Comparison of ENCODE assay signal across 13 cellular contexts in the genomic region with DNA sequence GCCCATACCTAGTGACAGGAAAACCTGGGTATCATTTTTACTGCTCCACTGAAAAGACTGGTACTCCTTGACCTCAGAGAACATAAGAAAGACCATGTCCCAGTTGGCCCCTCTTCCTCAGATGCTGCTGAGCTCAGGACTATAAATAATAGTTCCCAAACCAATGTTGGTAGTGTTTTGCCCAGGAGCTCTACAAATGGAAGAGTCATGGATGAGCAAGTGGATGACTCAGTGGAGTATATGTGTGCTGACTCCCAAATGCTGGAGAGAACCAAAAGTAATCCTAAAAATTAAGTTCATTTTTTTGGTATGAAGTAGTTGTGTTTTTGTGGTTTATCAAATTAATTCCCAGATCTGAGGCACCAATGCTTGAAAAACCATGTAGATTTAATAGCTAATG.
DNase-seq lines count a peak whose midpoint lies in the region; ATAC-seq and TF ChIP-seq lines count a peak whose summit lies in the region.
"Had no signal": no experiment of that assay in that cellular context is flagged by ENCODE, and none has a peak within 500 bp of the region (broad histone marks: within the 10 kb centered on the region; RNA-seq: fewer than 3 reads in every experiment).

No MANE protein-coding gene starts in this region.

- H3K9ac ChIP-seq in GM23248, result no peak overlapping the region
- no peak overlapping the region for H3K9ac ChIP-seq in PC-3 (ENCODE audit: low read length)

- H4K20me1 ChIP-seq in GM23248 (ENCODE audit: insufficient read depth), result no peaks in the 10 kb centered on the region
- no peaks in the 10 kb centered on the region for H4K20me1 ChIP-seq in PC-3 (ENCODE audit: low read length)

- POLR2A ChIA-PET in PC-3 (lab: Charles Lee; ENCODE audit: unreplicated experiment), result no interaction called here

- H2AFZ ChIP-seq in GM23248 (no peak overlapping the region), PC-3 (ENCODE audit: low read length) (no peak overlapping the region)

- H3K4me2 ChIP-seq in GM23248 (ENCODE audit: unreplicated experiment), result no peak overlapping the region
- no peak overlapping the region for H3K4me2 ChIP-seq in PC-3 (ENCODE audit: low read length)

- H3K9me2 ChIP-seq in GM23248 (ENCODE audit: insufficient read depth) (no peaks in the 10 kb centered on the region), PC-3 (replicated peaks; ENCODE audit: low read length) (no peaks in the 10 kb centered on the region)

- BruUV-seq in PC-3 (replicated peaks; lab: Mats Ljungman, UMichigan), result no TSS peak

- H3K36me3 ChIP-seq in GM23248 (ENCODE audit: low read depth), result no peaks in the 10 kb centered on the region
- H3K36me3 ChIP-seq in PC-3 (ENCODE audit: low read depth, low read length), result no peaks in the 10 kb centered on the region

- H3K4me3 ChIP-seq in GM23248 (no peak overlapping the region), PC-3 (ENCODE audit: low read length) (no peak overlapping the region), fibroblast of mammary gland (ENCODE audit: control insufficient read depth, low read depth, low read length) (no peak overlapping the region)

- no peaks in the 10 kb centered on the region for H3K79me2 ChIP-seq in GM23248 (ENCODE audit: insufficient read depth)
- no peaks in the 10 kb centered on the region for H3K79me2 ChIP-seq in PC-3 (ENCODE audit: low read length)

- H3K9me3 ChIP-seq in GM23248 (ENCODE audit: low read depth) (no peaks in the 10 kb centered on the region), PC-3 (ENCODE audit: low read length) (no peaks in the 10 kb centered on the region)

- H3K27me3 ChIP-seq in GM23248 (replicated peaks; ENCODE audit: insufficient read depth) (no peaks in the 10 kb centered on the region), PC-3 (ENCODE audit: low read length) (no peaks in the 10 kb centered on the region)

- H3F3A ChIP-seq in GM23248 (ENCODE audit: insufficient read depth), result no peaks in the 10 kb centered on the region
- H3F3A ChIP-seq in PC-3 (ENCODE audit: low read length, unreplicated experiment), result no peaks in the 10 kb centered on the region

- TF ChIP-seq CTCF in PC-3 (conservative IDR thresholded peaks at IDR 0.05; ENCODE audit: low read depth, low read length), result no peak
- no peak for TF ChIP-seq CTCF in fibroblast of mammary gland (conservative IDR thresholded peaks at IDR 0.05; ENCODE audit: control insufficient read depth, insufficient read depth, low read depth, low read length)

- in situ Hi-C loops in GM23248 (cut with MboI), result no loop called here

- CTCF ChIA-PET in PC-3 (lab: Charles Lee), result no interaction called here

- intact Hi-C loops in PC-3 (cut with micrococcal nuclease) (no loop called here), Right ventricle myocardium superior (cut with DNase I) (no loop called here)

- H3K4me1 ChIP-seq in GM23248 (ENCODE audit: insufficient read depth) (no peaks in the 10 kb centered on the region), PC-3 (ENCODE audit: insufficient read depth, low read length) (no peaks in the 10 kb centered on the region)

- DNase-seq in GM23248 (peak; percentile 63), PC-3 (peak; percentile 21), fibroblast of mammary gland (ENCODE audit: low read depth) (peak; percentile 55), stromal cell of bone marrow (ENCODE audit: low read depth) (peak; percentile 73), NCI-H146 treated with DMSO at 0.1 percent for 48 hours (lab: John Stamatoyannopoulos, UW; ENCODE audit: unreplicated experiment) (no peak), Right ventricle myocardium superior (no peak), GM19240 (ENCODE audit: insufficient read length, low spot score) (no peak)
- DNase-seq: DMS53, NCI-H1048, NCI-H146, NCI-H774, SHP77 treated with DMSO at 0.1 percent for 48 hours had no signal

- H3K27ac ChIP-seq in GM23248 (no peak overlapping the region), PC-3 (ENCODE audit: low read length) (no peak overlapping the region)

- ATAC-seq in PC-3, result peak; percentile 46; the same call in 1 of the 2 replicates
- ATAC-seq in Right ventricle myocardium superior (ENCODE audit: poor library complexity), result no peak
- ATAC-seq: Panc1 had no signal

Comparison
In these comparisons a context has a peak if more than half of its experiments do, and no peak if none do; other contexts are left out.
1. DNase-seq: peak in GM23248 (single experiment), PC-3 (single experiment), fibroblast of mammary gland (single experiment) and stromal cell of bone marrow (single experiment); none in NCI-H146 treated with DMSO at 0.1 percent for 48 hours (single experiment), Right ventricle myocardium superior (single experiment) and GM19240 (single experiment).